8 cellular contexts compared by ENCODE assay signal in genomic region chr10:14959221-14960057, GRCh38. TPM values are rescaled to one million over a fixed set of nuclear protein-coding genes. Genes with fewer than 3 reads are reported as not detected.
DNase-seq lines count a peak whose midpoint lies in the region; ATAC-seq, FAIRE-seq and TF ChIP-seq lines count a peak whose summit lies in the region.

Gene MEIG1 (plus strand): TSS chr10:14959388. CDS start chr10:14966469, 7,081 bp downstream.

- no peaks in the 10 kb centered on the region for H3K36me3 Mint-ChIP-seq in neural progenitor cell

- H3F3A ChIP-seq in MM.1S (ENCODE audit: insufficient read depth, low read length): peaks cover 20% of the 10 kb centered on the region
- peaks cover 23% of the 10 kb centered on the region for H3F3A ChIP-seq in neural progenitor cell (ENCODE audit: low read depth)

- peaks cover 9% of the 10 kb centered on the region for H3K4me1 Mint-ChIP-seq in neural progenitor cell

- FAIRE-seq in G401.6 (lab: Jason Lieb, UNC): peak; percentile 89

- H3K4me3 ChIP-seq in MM.1S (ENCODE audit: low read length) (peak within 1 kb of the TSS; percentile 94), neural progenitor cell (peak within 1 kb of the TSS; percentile 80), stomach smooth muscle (ENCODE audit: low read length in 2 of 2) (peak within 1 kb of the TSS; percentile 80 to 88)

- peak; percentile 95 for ATAC-seq in foreskin keratinocyte

- H3K4me2 ChIP-seq in MM.1S (ENCODE audit: low read depth, low read length) (peak within 1 kb of the TSS; percentile 92), neural progenitor cell (peak within 1 kb of the TSS; percentile 92)

- no peaks in the 10 kb centered on the region for H3K27me3 ChIP-seq in MM.1S (replicated peaks; ENCODE audit: insufficient read depth, low read length)
- H3K27me3 ChIP-seq in foreskin keratinocyte: no peaks in the 10 kb centered on the region
- no peaks in the 10 kb centered on the region for H3K27me3 ChIP-seq in neural progenitor cell
- no peaks in the 10 kb centered on the region for H3K27me3 ChIP-seq in stomach smooth muscle (ENCODE audit: control insufficient read depth in 1 of 2, insufficient read depth in 2 of 2, low read length in 2 of 2)

- H2AFZ ChIP-seq in MM.1S (ENCODE audit: low read length) (peak within 1 kb of the TSS; percentile 89), neural progenitor cell (replicated peaks) (peak within 1 kb of the TSS; percentile 86)

- peaks cover 8% of the 10 kb centered on the region; the same call in 1 of the 2 replicates for H3K4me1 ChIP-seq in MM.1S (ENCODE audit: low read length)
- H3K4me1 ChIP-seq in foreskin keratinocyte: peaks cover 12% of the 10 kb centered on the region
- H3K4me1 ChIP-seq in neural progenitor cell: peaks cover 4% of the 10 kb centered on the region
- H3K4me1 ChIP-seq in stomach smooth muscle (ENCODE audit: control insufficient read depth, insufficient read depth, low read length): peaks cover 4% of the 10 kb centered on the region

- H3K9me2 ChIP-seq in MM.1S (replicated peaks; ENCODE audit: insufficient read depth, low read length): no peaks in the 10 kb centered on the region

- peak within 1 kb of the TSS; percentile 95 for H3K4me3 Mint-ChIP-seq in neural progenitor cell

- H4K20me1 ChIP-seq in MM.1S (ENCODE audit: insufficient read depth, low read length) (no peaks in the 10 kb centered on the region), neural progenitor cell (ENCODE audit: low read depth) (no peaks in the 10 kb centered on the region)

- no peaks in the 10 kb centered on the region for H3K9me3 Mint-ChIP-seq in neural progenitor cell

- H3K9ac ChIP-seq in MM.1S (ENCODE audit: low read length) (peak within 1 kb of the TSS; percentile 97), neural progenitor cell (peak within 1 kb of the TSS; percentile 64), stomach smooth muscle (ENCODE audit: low read length in 2 of 2) (peak within 1 kb of the TSS; percentile 92 to 95)

- peak within 1 kb of the TSS; percentile 98 for H3K27ac Mint-ChIP-seq in neural progenitor cell

- H3K27me3 Mint-ChIP-seq in neural progenitor cell (ENCODE audit: insufficient read depth, low read depth): no peaks in the 10 kb centered on the region

- H3K9me3 ChIP-seq in MM.1S (replicated peaks; ENCODE audit: insufficient read depth, low read length): no peaks in the 10 kb centered on the region
- no peaks in the 10 kb centered on the region for H3K9me3 ChIP-seq in neural progenitor cell (ENCODE audit: low read depth)
- H3K9me3 ChIP-seq in stomach smooth muscle (ENCODE audit: control insufficient read depth in 2 of 2, low read length in 2 of 2): no peaks in the 10 kb centered on the region

- no peaks in the 10 kb centered on the region for H3K79me2 ChIP-seq in MM.1S (ENCODE audit: low read length)
- H3K79me2 ChIP-seq in neural progenitor cell (ENCODE audit: low read depth): no peaks in the 10 kb centered on the region

- H3K27ac ChIP-seq in MM.1S (ENCODE audit: low read length) (peak within 1 kb of the TSS; percentile 96), foreskin keratinocyte (peak within 1 kb of the TSS; percentile 91), neural progenitor cell (peak within 1 kb of the TSS; percentile 96), stomach smooth muscle (ENCODE audit: low read length) (peak within 1 kb of the TSS; percentile 94)

- DNase-seq in HCEC 1CT: peak; percentile 92
- peak; percentile 84 for DNase-seq in MM.1S
- peak; percentile 86 for DNase-seq in SHP77 treated with DMSO at 0.1 percent for 48 hours (lab: John Stamatoyannopoulos, UW)
- DNase-seq in activated gamma-delta T cell treated with anti-CD3 and anti-CD28 coated beads, Interleukin-2, amount 50 U/mL, for 16 hours (ENCODE audit: low read depth): peak; percentile 90
- DNase-seq in foreskin keratinocyte: peak; percentile 89 to 94
- peak; percentile 93 for DNase-seq in neural progenitor cell (ENCODE audit: low spot score)

- no peak for TF ChIP-seq CTCF in MM.1S (IDR thresholded peaks at IDR 0.05; ENCODE audit: low read length)
- TF ChIP-seq CTCF in foreskin keratinocyte (conservative IDR thresholded peaks at IDR 0.05): no peak
- no peak for TF ChIP-seq CTCF in neural progenitor cell (IDR thresholded peaks at IDR 0.05)

- H3K36me3 ChIP-seq in MM.1S (replicated peaks; ENCODE audit: insufficient read depth, low read length) (no peaks in the 10 kb centered on the region), neural progenitor cell (no peaks in the 10 kb centered on the region), stomach smooth muscle (ENCODE audit: control insufficient read depth in 2 of 2, insufficient read depth in 2 of 2, low read length in 2 of 2) (no peaks in the 10 kb centered on the region)

RNA-seq across cellular contexts. Expression of gene MEIG1, which starts in this region (rescaled TPM):
- total RNA-seq in foreskin keratinocyte (0.44 TPM in 1 of 2 replicates, not detected in the other), neural progenitor cell (ENCODE audit: low replicate concordance) (not detected in 2 replicates)
- polyA plus RNA-seq in foreskin keratinocyte: 0.15 and 0.57 TPM in 2 replicates

Comparison
In these comparisons a context has a peak if more than half of its experiments do, and no peak if none do; other contexts are left out.
1. Peak in every context shown above with its lines: DNase-seq, ATAC-seq, H3K4me3 ChIP-seq and H3K27ac ChIP-seq.
2. Peak in DNase-seq, ATAC-seq and H3K27ac ChIP-seq in foreskin keratinocyte; RNA of the gene not detected or under 1 TPM.
3. Peak in DNase-seq, H3K4me3 ChIP-seq, H3K27ac ChIP-seq, H3K9ac ChIP-seq and H3K4me2 ChIP-seq in neural progenitor cell; RNA of the gene not detected or under 1 TPM.